Comparison of ENCODE assay signal across 13 cellular contexts in genomic region chr10:14683246-14683645, GRCh38.
"Had no signal": no experiment of that assay in that cellular context is flagged by ENCODE, and none has a peak within 500 bp of the region (broad histone marks: within the 10 kb centered on the region; RNA-seq: fewer than 3 reads in every experiment).

No MANE protein-coding gene starts in this region.

- H3K9me3 ChIP-seq: ascending aorta had no signal

- H3K36me3 ChIP-seq: ascending aorta had no signal

- H3K27me3 ChIP-seq: ascending aorta had no signal

- DNase-seq: activated CD4-positive, alpha-beta T cell treated with anti-CD3 and anti-CD28 coated beads, Interleukin-2, amount 50 U/mL, for 1 hour; activated CD8-positive, alpha-beta memory T cell treated with anti-CD3 and anti-CD28 coated beads, Interleukin-2, amount 50 U/mL, for 4 hours; activated effector memory CD4-positive, alpha-beta T cell treated with Interleukin-2 at 50 U/mL for 16 hours; activated naive CD4-positive, alpha-beta T cell treated with anti-CD3 and anti-CD28 coated beads, Interleukin-2, amount 50 U/mL, for 16 hours; activated T-cell treated with anti-CD3 and anti-CD28 coated beads, Interleukin-2, amount 50 U/mL, for 4 hours; effector memory CD8-positive, alpha-beta T cell; left cardiac atrium; stimulated activated naive B cell treated with anti-CD40 and anti-IgM and Interleukin-4, amounts not matched to agents 10 μg/mL and 1 μg/mL and 100 μg/mL, for 72 hours; T-helper 1 cell; T-helper 9 cell had no signal

- H3K27ac ChIP-seq: ascending aorta, epithelial cell of prostate had no signal

- H3K4me1 ChIP-seq: ascending aorta had no signal

- H3K4me3 ChIP-seq: ascending aorta, lung had no signal
